ENCODE assay signal across 11 cellular contexts in genomic region chr9:110016340-110016739, GRCh38.
A peak's percentile ranks its signal among the peaks of the same experiment; 100 is the strongest.
DNase-seq lines count a peak whose midpoint lies in the region; ATAC-seq and TF ChIP-seq lines count a peak whose summit lies in the region.
"Had no signal": no experiment of that assay in that cellular context is flagged by ENCODE, and none has a peak within 500 bp of the region (broad histone marks: within the 10 kb centered on the region; RNA-seq: fewer than 3 reads in every experiment).

No MANE protein-coding gene starts in this region.

- H3K4me1 Mint-ChIP-seq in neural crest cell, result peaks cover 25% of the 10 kb centered on the region

- H3K9me3 Mint-ChIP-seq in neural crest cell, result peaks cover 2% of the 10 kb centered on the region
- H3K9me3 Mint-ChIP-seq: activated T-cell treated with anti-CD3 and anti-CD28 coated beads, Interleukin-2, amount 50 U/mL, for 24 hours had no signal

- TF ChIP-seq CTCF in choroid plexus epithelial cell (conservative IDR thresholded peaks at IDR 0.05; ENCODE audit: low read depth, low read length) (no peak), neural crest cell (conservative IDR thresholded peaks at IDR 0.05) (no peak)

- H3K27me3 Mint-ChIP-seq in neural crest cell (ENCODE audit: low read depth), result no peaks in the 10 kb centered on the region
- H3K27me3 Mint-ChIP-seq: activated T-cell treated with anti-CD3 and anti-CD28 coated beads, Interleukin-2, amount 50 U/mL, for 24 hours; T-helper 17 cell had no signal

- peak; percentile 83 for DNase-seq in DMS53 treated with DMSO at 0.1 percent for 48 hours (lab: John Stamatoyannopoulos, UW; ENCODE audit: unreplicated experiment)
- DNase-seq in NCI-H226, result peak; percentile 53
- DNase-seq in choroid plexus epithelial cell (ENCODE audit: low read depth), result peak; percentile 88
- DNase-seq in neural crest cell (ENCODE audit: low read depth, low spot score), result no peak
- no peak for DNase-seq in HT-29 (ENCODE audit: low spot score)
- DNase-seq in stimulated activated CD8-positive, alpha-beta memory T cell treated with anti-CD3 and anti-CD28 coated beads, Interleukin-4, amount 100 ng/mL, for 48 hours, result no peak
- DNase-seq in left colon, result no peak
- DNase-seq: activated T-cell treated with anti-CD3 and anti-CD28 coated beads, Interleukin-2, amount 50 U/mL, for 24 hours; T-helper 17 cell had no signal

- intact Hi-C loops in left colon (cut with DNase I, micrococcal nuclease), result no loop called here

- no peak overlapping the region for H3K4me3 ChIP-seq in choroid plexus epithelial cell (ENCODE audit: low read depth, low read length)

- H3K4me3 Mint-ChIP-seq in neural crest cell, result no peak overlapping the region
- H3K4me3 Mint-ChIP-seq: activated T-cell treated with anti-CD3 and anti-CD28 coated beads, Interleukin-2, amount 50 U/mL, for 24 hours; T-helper 17 cell had no signal

- ATAC-seq in GM18498 (IDR thresholded peaks at IDR 0.05; ENCODE audit: unreplicated experiment) (no peak), left colon (no peak)
- ATAC-seq: sciatic nerve had no signal

- peak overlapping the region; percentile 28 for H3K27ac Mint-ChIP-seq in neural crest cell (ENCODE audit: unreplicated experiment)
- H3K27ac Mint-ChIP-seq: activated T-cell treated with anti-CD3 and anti-CD28 coated beads, Interleukin-2, amount 50 U/mL, for 24 hours; T-helper 17 cell had no signal

- peaks cover 2% of the 10 kb centered on the region for H3K36me3 Mint-ChIP-seq in neural crest cell (ENCODE audit: low read depth)

Comparison
In these comparisons a context has a peak if more than half of its experiments do, and no peak if none do; other contexts are left out.
1. DNase-seq: peak in DMS53 treated with DMSO at 0.1 percent for 48 hours (single experiment), NCI-H226 (single experiment) and choroid plexus epithelial cell (single experiment); none in neural crest cell (single experiment), HT-29 (single experiment), stimulated activated CD8-positive, alpha-beta memory T cell treated with anti-CD3 and anti-CD28 coated beads, Interleukin-4, amount 100 ng/mL, for 48 hours (single experiment) and left colon (0 of 2).